ENCODE assay signal across 2 cellular contexts in genomic region chr6:36066817-36067216, GRCh38.
TF ChIP-seq lines count a peak whose summit lies in the region.

No MANE protein-coding gene starts in this region.

TF ChIP-seq in IMR-90, 13 proteins besides CTCF, POLR2A, EP300 and RAD21:
- TF ChIP-seq RCOR1 (IDR thresholded peaks at IDR 0.05; ENCODE audit: insufficient replicate concordance, low read length): no peak
- no peak for TF ChIP-seq FOS (IDR thresholded peaks at IDR 0.05; ENCODE audit: low read depth, low read length)
- TF ChIP-seq NFE2L2 (IDR thresholded peaks at IDR 0.05; ENCODE audit: low read depth, low read length): no peak
- TF ChIP-seq SMC3 (IDR thresholded peaks at IDR 0.05; ENCODE audit: low read depth, low read length): no peak
- TF ChIP-seq RFX5 (IDR thresholded peaks at IDR 0.05; ENCODE audit: low read depth, low read length): no peak
- no peak for TF ChIP-seq MAFK (IDR thresholded peaks at IDR 0.05; ENCODE audit: low read depth, low read length)
- TF ChIP-seq USF2 (IDR thresholded peaks at IDR 0.05; ENCODE audit: low read depth, low read length): no peak
- no peak for TF ChIP-seq BHLHE40 (IDR thresholded peaks at IDR 0.05; ENCODE audit: low read depth, low read length)
- TF ChIP-seq CEBPB (IDR thresholded peaks at IDR 0.05; ENCODE audit: low read depth, low read length): no peak
TF ChIP-seq in IMR-90: peak in this region for 0.

TF ChIP-seq in HepG2, 621 proteins besides CTCF, POLR2A, EP300 and RAD21 (continues in another document):
- TF ChIP-seq, protein P1, sequence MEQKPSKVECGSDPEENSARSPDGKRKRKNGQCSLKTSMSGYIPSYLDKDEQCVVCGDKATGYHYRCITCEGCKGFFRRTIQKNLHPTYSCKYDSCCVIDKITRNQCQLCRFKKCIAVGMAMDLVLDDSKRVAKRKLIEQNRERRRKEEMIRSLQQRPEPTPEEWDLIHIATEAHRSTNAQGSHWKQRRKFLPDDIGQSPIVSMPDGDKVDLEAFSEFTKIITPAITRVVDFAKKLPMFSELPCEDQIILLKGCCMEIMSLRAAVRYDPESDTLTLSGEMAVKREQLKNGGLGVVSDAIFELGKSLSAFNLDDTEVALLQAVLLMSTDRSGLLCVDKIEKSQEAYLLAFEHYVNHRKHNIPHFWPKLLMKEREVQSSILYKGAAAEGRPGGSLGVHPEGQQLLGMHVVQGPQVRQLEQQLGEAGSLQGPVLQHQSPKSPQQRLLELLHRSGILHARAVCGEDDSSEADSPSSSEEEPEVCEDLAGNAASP (CRISPR knock-in tag; IDR thresholded peaks at IDR 0.05; ENCODE audit: borderline replicate concordance): no peak
- TF ChIP-seq PAXIP1 (CRISPR knock-in tag; conservative IDR thresholded peaks at IDR 0.05) (peak; percentile 32; the same call in 1 of the 2 replicates), ZNF737 (CRISPR knock-in tag; IDR thresholded peaks at IDR 0.05; ENCODE audit: borderline replicate concordance) (no peak), TBL1XR1 (IDR thresholded peaks at IDR 0.05; ENCODE audit: borderline replicate concordance, low read length, partially characterized antibody) (no peak), CREB1 (IDR thresholded peaks at IDR 0.05) (no peak), CREB1 (CRISPR knock-in tag; IDR thresholded peaks at IDR 0.05) (0 out of 2 replicates have a peak, but pooled peaks have one; percentile 2), ZNF83 (CRISPR knock-in tag; IDR thresholded peaks at IDR 0.05; ENCODE audit: borderline replicate concordance) (no peak), ZNF660 (CRISPR knock-in tag; IDR thresholded peaks at IDR 0.05; ENCODE audit: borderline replicate concordance, low read depth) (no peak), ZNF558 (CRISPR knock-in tag; IDR thresholded peaks at IDR 0.05; ENCODE audit: borderline replicate concordance) (no peak), IRF1 (CRISPR knock-in tag; IDR thresholded peaks at IDR 0.05; ENCODE audit: low read depth) (no peak), TFDP2 (CRISPR knock-in tag; IDR thresholded peaks at IDR 0.05) (no peak), ZSCAN30 (CRISPR knock-in tag; IDR thresholded peaks at IDR 0.05) (no peak), ZNF30 (CRISPR knock-in tag; IDR thresholded peaks at IDR 0.05) (no peak), NCOA2 (CRISPR knock-in tag; IDR thresholded peaks at IDR 0.05) (0 out of 2 replicates have a peak, but pooled peaks have one; percentile 33), CBX2 (IDR thresholded peaks at IDR 0.05; ENCODE audit: low read depth, low read length) (no peak), CBX2 (CRISPR knock-in tag; IDR thresholded peaks at IDR 0.05; ENCODE audit: low read depth) (no peak), KLF9 (CRISPR knock-in tag; IDR thresholded peaks at IDR 0.05; ENCODE audit: low read depth) (no peak), PBX3 (CRISPR knock-in tag; IDR thresholded peaks at IDR 0.05; ENCODE audit: borderline replicate concordance) (no peak), SAP130 (CRISPR knock-in tag; IDR thresholded peaks at IDR 0.05; ENCODE audit: low read depth) (0 out of 2 replicates have a peak, but pooled peaks have one; percentile 20), ZNF12 (CRISPR knock-in tag; IDR thresholded peaks at IDR 0.05) (no peak), ZBTB26 (CRISPR knock-in tag; IDR thresholded peaks at IDR 0.05; ENCODE audit: borderline replicate concordance) (no peak), ZNF124 (CRISPR knock-in tag; IDR thresholded peaks at IDR 0.05) (no peak), ZBTB7B (CRISPR knock-in tag; IDR thresholded peaks at IDR 0.05) (no peak), MTA1 (CRISPR knock-in tag; IDR thresholded peaks at IDR 0.05; ENCODE audit: borderline replicate concordance) (no peak), ZNF44 (CRISPR knock-in tag; IDR thresholded peaks at IDR 0.05) (no peak), GATAD2A (CRISPR knock-in tag; IDR thresholded peaks at IDR 0.05) (peak; percentile 39; the same call in 1 of the 2 replicates), ARID5B (CRISPR knock-in tag; IDR thresholded peaks at IDR 0.05) (peak; percentile 31; the same call in 1 of the 2 replicates), NONO (IDR thresholded peaks at IDR 0.05) (no peak), NONO (CRISPR knock-in tag; conservative IDR thresholded peaks at IDR 0.05) (no peak), SP1 (IDR thresholded peaks at IDR 0.05) (no peak), SP1 (CRISPR knock-in tag; IDR thresholded peaks at IDR 0.05) (no peak)
- TF ChIP-seq, protein P2, sequence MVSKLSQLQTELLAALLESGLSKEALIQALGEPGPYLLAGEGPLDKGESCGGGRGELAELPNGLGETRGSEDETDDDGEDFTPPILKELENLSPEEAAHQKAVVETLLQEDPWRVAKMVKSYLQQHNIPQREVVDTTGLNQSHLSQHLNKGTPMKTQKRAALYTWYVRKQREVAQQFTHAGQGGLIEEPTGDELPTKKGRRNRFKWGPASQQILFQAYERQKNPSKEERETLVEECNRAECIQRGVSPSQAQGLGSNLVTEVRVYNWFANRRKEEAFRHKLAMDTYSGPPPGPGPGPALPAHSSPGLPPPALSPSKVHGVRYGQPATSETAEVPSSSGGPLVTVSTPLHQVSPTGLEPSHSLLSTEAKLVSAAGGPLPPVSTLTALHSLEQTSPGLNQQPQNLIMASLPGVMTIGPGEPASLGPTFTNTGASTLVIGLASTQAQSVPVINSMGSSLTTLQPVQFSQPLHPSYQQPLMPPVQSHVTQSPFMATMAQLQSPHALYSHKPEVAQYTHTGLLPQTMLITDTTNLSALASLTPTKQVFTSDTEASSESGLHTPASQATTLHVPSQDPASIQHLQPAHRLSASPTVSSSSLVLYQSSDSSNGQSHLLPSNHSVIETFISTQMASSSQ (IDR thresholded peaks at IDR 0.05; ENCODE audit: low read depth): peak; percentile 44; the same call in 1 of the 2 replicates
- TF ChIP-seq, protein P2 (CRISPR knock-in tag; IDR thresholded peaks at IDR 0.05; ENCODE audit: borderline replicate concordance): peak; percentile 38; the same call in 1 of the 2 replicates
- TF ChIP-seq, protein P3, sequence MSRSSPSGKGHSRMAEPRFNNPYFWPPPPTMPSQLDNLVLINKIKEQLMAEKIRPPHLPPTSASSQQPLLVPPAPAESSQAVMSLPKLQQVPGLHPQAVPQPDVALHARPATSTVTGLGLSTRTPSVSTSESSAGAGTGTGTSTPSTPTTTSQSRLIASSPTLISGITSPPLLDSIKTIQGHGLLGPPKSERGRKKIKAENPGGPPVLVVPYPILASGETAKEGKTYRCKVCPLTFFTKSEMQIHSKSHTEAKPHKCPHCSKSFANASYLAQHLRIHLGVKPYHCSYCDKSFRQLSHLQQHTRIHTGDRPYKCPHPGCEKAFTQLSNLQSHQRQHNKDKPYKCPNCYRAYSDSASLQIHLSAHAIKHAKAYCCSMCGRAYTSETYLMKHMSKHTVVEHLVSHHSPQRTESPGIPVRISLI (CRISPR knock-in tag; IDR thresholded peaks at IDR 0.05; ENCODE audit: borderline replicate concordance): peak; percentile 62
